ENCODE assay signal across 28 cellular contexts in the genomic region with DNA sequence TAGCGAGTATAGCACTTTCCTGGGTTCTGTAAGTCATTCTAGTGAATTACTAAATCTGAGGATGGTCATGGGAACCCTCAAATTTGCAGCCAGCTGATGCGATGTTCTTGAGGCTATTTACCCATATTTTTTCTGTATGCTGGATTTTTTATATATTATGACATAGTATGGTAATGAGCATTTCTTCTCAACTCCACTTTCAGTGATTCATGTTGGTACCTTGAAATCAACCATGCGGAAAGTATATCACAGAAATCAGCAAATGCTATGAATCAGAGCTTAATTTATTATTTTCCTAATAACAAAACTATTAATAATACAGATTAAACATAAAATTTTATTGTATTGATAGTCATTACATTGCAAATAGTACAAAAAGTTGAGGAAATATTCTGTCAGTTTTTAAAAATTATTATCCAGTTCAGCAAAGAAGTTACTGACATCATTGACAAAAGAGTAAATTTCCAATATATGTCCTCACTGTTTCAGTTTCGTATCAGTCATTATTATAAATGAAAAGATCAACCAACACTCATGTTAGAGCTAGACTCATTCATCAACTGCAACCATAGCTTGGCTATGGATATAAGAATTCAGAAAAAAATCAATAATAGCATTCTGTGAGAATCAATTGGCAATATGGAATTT.
"Had no signal": no experiment of that assay in that cellular context is flagged by ENCODE, and none has a peak within 500 bp of the region (broad histone marks: within the 10 kb centered on the region; RNA-seq: fewer than 3 reads in every experiment).

No MANE protein-coding gene starts in this region.

- H2AFZ ChIP-seq: neural progenitor cell, parathyroid adenoma had no signal

- H3K4me1 ChIP-seq: esophagus squamous epithelium, lower lobe of right lung, neural progenitor cell, parathyroid adenoma, psoas muscle, thyroid gland, upper lobe of left lung, vagina had no signal

- H3K27me3 Mint-ChIP-seq: activated CD8-positive, alpha-beta memory T cell treated with anti-CD3 and anti-CD28 coated beads, Interleukin-2, amount 10 ng/mL, durations not matched to agents 7 days and 5 days; activated naive CD4-positive, alpha-beta T cell treated with anti-CD3 and anti-CD28 coated beads, Interleukin-2, amount 50 U/mL, for 24 hours; activated naive CD8-positive, alpha-beta T cell treated with anti-CD3 and anti-CD28 coated beads, Interleukin-2, amount 50 U/mL, for 24 hours had no signal

- DNase-seq: activated CD4-positive, alpha-beta T cell treated with anti-CD3 and anti-CD28 coated beads, Interleukin-2, amount 50 U/mL, for 1 hour; activated CD8-positive, alpha-beta memory T cell treated with anti-CD3 and anti-CD28 coated beads, Interleukin-2, amount 10 ng/mL, durations not matched to agents 7 days and 5 days; activated CD8-positive, alpha-beta T cell treated with anti-CD3 and anti-CD28 coated beads, Interleukin-2, amount 10 ng/mL, durations not matched to agents 7 days and 5 days; activated naive CD8-positive, alpha-beta T cell treated with anti-CD3 and anti-CD28 coated beads, Interleukin-2, amount 50 U/mL, for 24 hours; activated T-cell treated with anti-CD3 and anti-CD28 coated beads, Interleukin-2, amount 50 U/mL, for 48 hours; amygdala; caudate nucleus; esophagus squamous epithelium; kidney glomerular epithelial cell; lower lobe of right lung; mesenchymal stem cell; natural killer cell; occipital lobe; psoas muscle; stimulated activated CD4-positive, alpha-beta T cell treated with anti-CD3 and anti-CD28 coated beads, Interleukin-1b, Interleukin-23, amount 100 ng/mL, for 48 hours; stimulated activated naive B cell treated with anti-CD40 and anti-IgM and Interleukin-4, amounts not matched to agents 10 μg/mL and 1 μg/mL and 100 μg/mL, for 72 hours; stomach; thyroid gland; upper lobe of left lung had no signal

- FAIRE-seq: frontal cortex had no signal

- H3K27ac Mint-ChIP-seq: activated CD8-positive, alpha-beta memory T cell treated with anti-CD3 and anti-CD28 coated beads, Interleukin-2, amount 10 ng/mL, durations not matched to agents 7 days and 5 days; activated CD8-positive, alpha-beta T cell treated with anti-CD3 and anti-CD28 coated beads, Interleukin-2, amount 10 ng/mL, durations not matched to agents 7 days and 5 days; activated naive CD4-positive, alpha-beta T cell treated with anti-CD3 and anti-CD28 coated beads, Interleukin-2, amount 50 U/mL, for 24 hours; activated naive CD8-positive, alpha-beta T cell treated with anti-CD3 and anti-CD28 coated beads, Interleukin-2, amount 50 U/mL, for 24 hours; activated T-helper 2 cell treated with anti-CD3 and anti-CD28 coated beads, Interferon-gamma antibody, Interleukin-2, Interleukin-4, amounts not matched to agents 10 μg/mL and 5 μg/mL and 100 μg/mL, durations not matched to agents 14 hours and 24 hours and 36 hours; natural killer cell; neural progenitor cell; stimulated activated naive B cell treated with anti-CD40 and anti-IgM and Interleukin-4, amounts not matched to agents 10 μg/mL and 1 μg/mL and 100 μg/mL, for 72 hours; WTC11 had no signal

- H3K36me3 Mint-ChIP-seq: activated CD8-positive, alpha-beta memory T cell treated with anti-CD3 and anti-CD28 coated beads, Interleukin-2, amount 10 ng/mL, durations not matched to agents 7 days and 5 days; natural killer cell; neural progenitor cell had no signal

- H3K79me2 ChIP-seq: parathyroid adenoma had no signal

- H3K9me3 Mint-ChIP-seq: activated naive CD4-positive, alpha-beta T cell treated with anti-CD3 and anti-CD28 coated beads, Interleukin-2, amount 50 U/mL, for 24 hours; activated naive CD8-positive, alpha-beta T cell treated with anti-CD3 and anti-CD28 coated beads, Interleukin-2, amount 50 U/mL, for 24 hours; activated T-helper 2 cell treated with anti-CD3 and anti-CD28 coated beads, Interferon-gamma antibody, Interleukin-2, Interleukin-4, amounts not matched to agents 10 μg/mL and 5 μg/mL and 100 μg/mL, durations not matched to agents 14 hours and 24 hours and 36 hours had no signal

- H3K27ac ChIP-seq: esophagus squamous epithelium, lower lobe of right lung, neural progenitor cell, parathyroid adenoma, psoas muscle, stomach, thyroid gland, upper lobe of left lung, vagina had no signal

- H3K4me3 ChIP-seq: esophagus squamous epithelium, lower lobe of right lung, neural progenitor cell, psoas muscle, smooth muscle cell, stomach, thyroid gland, upper lobe of left lung, vagina had no signal

- H3K9me3 ChIP-seq: esophagus squamous epithelium, lower lobe of right lung, stomach, thyroid gland, upper lobe of left lung, vagina had no signal

- H3K4me3 Mint-ChIP-seq: activated CD8-positive, alpha-beta memory T cell treated with anti-CD3 and anti-CD28 coated beads, Interleukin-2, amount 10 ng/mL, durations not matched to agents 7 days and 5 days; activated CD8-positive, alpha-beta T cell treated with anti-CD3 and anti-CD28 coated beads, Interleukin-2, amount 10 ng/mL, durations not matched to agents 7 days and 5 days; activated naive CD4-positive, alpha-beta T cell treated with anti-CD3 and anti-CD28 coated beads, Interleukin-2, amount 50 U/mL, for 24 hours; activated naive CD8-positive, alpha-beta T cell treated with anti-CD3 and anti-CD28 coated beads, Interleukin-2, amount 50 U/mL, for 24 hours; natural killer cell; neural progenitor cell; stimulated activated naive B cell treated with anti-CD40 and anti-IgM and Interleukin-4, amounts not matched to agents 10 μg/mL and 1 μg/mL and 100 μg/mL, for 72 hours; WTC11 had no signal

- H3K4me1 Mint-ChIP-seq: activated CD8-positive, alpha-beta memory T cell treated with anti-CD3 and anti-CD28 coated beads, Interleukin-2, amount 10 ng/mL, durations not matched to agents 7 days and 5 days; activated naive CD4-positive, alpha-beta T cell treated with anti-CD3 and anti-CD28 coated beads, Interleukin-2, amount 50 U/mL, for 24 hours; activated naive CD8-positive, alpha-beta T cell treated with anti-CD3 and anti-CD28 coated beads, Interleukin-2, amount 50 U/mL, for 24 hours; natural killer cell; neural progenitor cell; stimulated activated naive B cell treated with anti-CD40 and anti-IgM and Interleukin-4, amounts not matched to agents 10 μg/mL and 1 μg/mL and 100 μg/mL, for 72 hours; WTC11 had no signal

- H3K36me3 ChIP-seq: esophagus squamous epithelium, lower lobe of right lung, neural progenitor cell, stomach, thyroid gland, upper lobe of left lung, vagina had no signal

- ATAC-seq: activated CD8-positive, alpha-beta memory T cell treated with anti-CD3 and anti-CD28 coated beads, Interleukin-2, amount 10 ng/mL, durations not matched to agents 7 days and 5 days; activated CD8-positive, alpha-beta T cell treated with anti-CD3 and anti-CD28 coated beads, Interleukin-2, amount 10 ng/mL, durations not matched to agents 7 days and 5 days; activated naive CD8-positive, alpha-beta T cell treated with anti-CD3 and anti-CD28 coated beads, Interleukin-2, amount 50 U/mL, for 24 hours; left lobe of liver; lower lobe of right lung; natural killer cell; psoas muscle; stimulated activated naive B cell treated with anti-CD40 and anti-IgM and Interleukin-4, amounts not matched to agents 10 μg/mL and 1 μg/mL and 100 μg/mL, for 72 hours; WTC11 had no signal

- H3K9ac ChIP-seq: neural progenitor cell, parathyroid adenoma had no signal

- H3K27me3 ChIP-seq: esophagus squamous epithelium, neural progenitor cell, stomach, thyroid gland, upper lobe of left lung, vagina had no signal

- H3K4me2 ChIP-seq: neural progenitor cell, smooth muscle cell had no signal
